ENCODE assay signal across 1 cellular context in the genomic region with DNA sequence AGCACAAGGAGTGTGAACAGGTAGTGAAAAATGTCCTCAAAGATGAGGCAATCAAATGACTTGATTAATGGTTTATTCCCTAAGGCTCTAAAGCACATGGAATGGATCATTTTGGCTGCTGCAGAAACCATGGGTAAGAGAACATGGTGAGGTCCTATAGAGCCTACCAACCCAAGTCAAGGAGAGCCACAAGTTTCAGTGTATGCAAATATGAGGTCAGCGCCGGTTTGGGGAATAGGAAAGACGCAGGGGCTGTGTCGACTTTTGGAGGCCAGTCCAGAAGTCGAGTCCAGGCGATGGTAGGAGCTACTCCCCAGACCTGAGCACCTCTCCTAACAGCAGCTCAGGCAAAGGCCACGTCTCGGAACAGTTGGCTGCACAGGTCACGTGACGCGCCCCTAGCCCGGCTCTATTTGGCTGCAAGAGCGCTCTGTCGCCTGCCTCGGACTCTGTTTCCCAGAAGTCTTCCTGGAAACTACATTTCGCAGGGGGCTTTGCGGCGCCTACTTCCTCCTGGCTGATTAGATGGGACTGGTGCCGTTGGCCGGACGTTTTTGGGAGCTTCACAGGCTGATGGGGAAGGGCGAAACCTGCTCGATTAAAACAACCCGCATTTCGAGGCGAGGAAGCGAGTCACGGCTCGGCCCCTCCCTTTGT.
TF ChIP-seq lines count a peak whose summit lies in the region.

No MANE protein-coding gene starts in this region.

TF ChIP-seq in K562, 482 proteins besides CTCF, POLR2A, EP300 and RAD21 (continued from another document and continues in another):
- TF ChIP-seq, protein P1, sequence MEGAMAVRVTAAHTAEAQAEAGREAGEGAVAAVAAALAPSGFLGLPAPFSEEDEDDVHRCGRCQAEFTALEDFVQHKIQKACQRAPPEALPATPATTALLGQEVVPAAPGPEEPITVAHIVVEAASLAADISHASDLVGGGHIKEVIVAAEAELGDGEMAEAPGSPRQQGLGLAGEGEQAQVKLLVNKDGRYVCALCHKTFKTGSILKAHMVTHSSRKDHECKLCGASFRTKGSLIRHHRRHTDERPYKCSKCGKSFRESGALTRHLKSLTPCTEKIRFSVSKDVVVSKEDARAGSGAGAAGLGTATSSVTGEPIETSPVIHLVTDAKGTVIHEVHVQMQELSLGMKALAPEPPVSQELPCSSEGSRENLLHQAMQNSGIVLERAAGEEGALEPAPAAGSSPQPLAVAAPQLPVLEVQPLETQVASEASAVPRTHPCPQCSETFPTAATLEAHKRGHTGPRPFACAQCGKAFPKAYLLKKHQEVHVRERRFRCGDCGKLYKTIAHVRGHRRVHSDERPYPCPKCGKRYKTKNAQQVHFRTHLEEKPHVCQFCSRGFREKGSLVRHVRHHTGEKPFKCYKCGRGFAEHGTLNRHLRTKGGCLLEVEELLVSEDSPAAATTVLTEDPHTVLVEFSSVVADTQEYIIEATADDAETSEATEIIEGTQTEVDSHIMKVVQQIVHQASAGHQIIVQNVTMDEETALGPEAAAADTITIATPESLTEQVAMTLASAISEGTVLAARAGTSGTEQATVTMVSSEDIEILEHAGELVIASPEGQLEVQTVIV (CRISPR knock-in tag; IDR thresholded peaks at IDR 0.05; ENCODE audit: borderline replicate concordance), result no peak
- TF ChIP-seq POLR3A (IDR thresholded peaks at IDR 0.05; ENCODE audit: borderline replicate concordance, extremely low read depth, insufficient read depth, insufficient read length) (no peak), NR1H2 (CRISPR knock-in tag; IDR thresholded peaks at IDR 0.05) (0 out of 2 replicates have a peak, but pooled peaks have one; percentile 43), MED1 (CRISPR knock-in tag; IDR thresholded peaks at IDR 0.05; ENCODE audit: borderline replicate concordance) (no peak), NFE2L1 (tag; IDR thresholded peaks at IDR 0.05; ENCODE audit: borderline replicate concordance, low read depth) (no peak), MTF1 (CRISPR knock-in tag; IDR thresholded peaks at IDR 0.05; ENCODE audit: borderline replicate concordance) (no peak), CCNT2 (IDR thresholded peaks at IDR 0.05; ENCODE audit: borderline replicate concordance, extremely low read depth, insufficient read length, low read depth, low read length) (no peak), HCFC1 (IDR thresholded peaks at IDR 0.05; ENCODE audit: low read depth, low read length) (peak; percentile 88)
- TF ChIP-seq, protein P2, sequence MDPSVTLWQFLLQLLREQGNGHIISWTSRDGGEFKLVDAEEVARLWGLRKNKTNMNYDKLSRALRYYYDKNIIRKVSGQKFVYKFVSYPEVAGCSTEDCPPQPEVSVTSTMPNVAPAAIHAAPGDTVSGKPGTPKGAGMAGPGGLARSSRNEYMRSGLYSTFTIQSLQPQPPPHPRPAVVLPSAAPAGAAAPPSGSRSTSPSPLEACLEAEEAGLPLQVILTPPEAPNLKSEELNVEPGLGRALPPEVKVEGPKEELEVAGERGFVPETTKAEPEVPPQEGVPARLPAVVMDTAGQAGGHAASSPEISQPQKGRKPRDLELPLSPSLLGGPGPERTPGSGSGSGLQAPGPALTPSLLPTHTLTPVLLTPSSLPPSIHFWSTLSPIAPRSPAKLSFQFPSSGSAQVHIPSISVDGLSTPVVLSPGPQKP (CRISPR knock-in tag; IDR thresholded peaks at IDR 0.05), result no peak
- TF ChIP-seq, protein P3, sequence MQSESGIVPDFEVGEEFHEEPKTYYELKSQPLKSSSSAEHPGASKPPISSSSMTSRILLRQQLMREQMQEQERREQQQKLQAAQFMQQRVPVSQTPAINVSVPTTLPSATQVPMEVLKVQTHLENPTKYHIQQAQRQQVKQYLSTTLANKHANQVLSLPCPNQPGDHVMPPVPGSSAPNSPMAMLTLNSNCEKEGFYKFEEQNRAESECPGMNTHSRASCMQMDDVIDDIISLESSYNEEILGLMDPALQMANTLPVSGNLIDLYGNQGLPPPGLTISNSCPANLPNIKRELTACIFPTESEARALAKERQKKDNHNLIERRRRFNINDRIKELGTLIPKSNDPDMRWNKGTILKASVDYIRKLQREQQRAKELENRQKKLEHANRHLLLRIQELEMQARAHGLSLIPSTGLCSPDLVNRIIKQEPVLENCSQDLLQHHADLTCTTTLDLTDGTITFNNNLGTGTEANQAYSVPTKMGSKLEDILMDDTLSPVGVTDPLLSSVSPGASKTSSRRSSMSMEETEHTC (IDR thresholded peaks at IDR 0.05), result peak; percentile 19; the same call in 1 of the 2 replicates
- TF ChIP-seq, protein P4, sequence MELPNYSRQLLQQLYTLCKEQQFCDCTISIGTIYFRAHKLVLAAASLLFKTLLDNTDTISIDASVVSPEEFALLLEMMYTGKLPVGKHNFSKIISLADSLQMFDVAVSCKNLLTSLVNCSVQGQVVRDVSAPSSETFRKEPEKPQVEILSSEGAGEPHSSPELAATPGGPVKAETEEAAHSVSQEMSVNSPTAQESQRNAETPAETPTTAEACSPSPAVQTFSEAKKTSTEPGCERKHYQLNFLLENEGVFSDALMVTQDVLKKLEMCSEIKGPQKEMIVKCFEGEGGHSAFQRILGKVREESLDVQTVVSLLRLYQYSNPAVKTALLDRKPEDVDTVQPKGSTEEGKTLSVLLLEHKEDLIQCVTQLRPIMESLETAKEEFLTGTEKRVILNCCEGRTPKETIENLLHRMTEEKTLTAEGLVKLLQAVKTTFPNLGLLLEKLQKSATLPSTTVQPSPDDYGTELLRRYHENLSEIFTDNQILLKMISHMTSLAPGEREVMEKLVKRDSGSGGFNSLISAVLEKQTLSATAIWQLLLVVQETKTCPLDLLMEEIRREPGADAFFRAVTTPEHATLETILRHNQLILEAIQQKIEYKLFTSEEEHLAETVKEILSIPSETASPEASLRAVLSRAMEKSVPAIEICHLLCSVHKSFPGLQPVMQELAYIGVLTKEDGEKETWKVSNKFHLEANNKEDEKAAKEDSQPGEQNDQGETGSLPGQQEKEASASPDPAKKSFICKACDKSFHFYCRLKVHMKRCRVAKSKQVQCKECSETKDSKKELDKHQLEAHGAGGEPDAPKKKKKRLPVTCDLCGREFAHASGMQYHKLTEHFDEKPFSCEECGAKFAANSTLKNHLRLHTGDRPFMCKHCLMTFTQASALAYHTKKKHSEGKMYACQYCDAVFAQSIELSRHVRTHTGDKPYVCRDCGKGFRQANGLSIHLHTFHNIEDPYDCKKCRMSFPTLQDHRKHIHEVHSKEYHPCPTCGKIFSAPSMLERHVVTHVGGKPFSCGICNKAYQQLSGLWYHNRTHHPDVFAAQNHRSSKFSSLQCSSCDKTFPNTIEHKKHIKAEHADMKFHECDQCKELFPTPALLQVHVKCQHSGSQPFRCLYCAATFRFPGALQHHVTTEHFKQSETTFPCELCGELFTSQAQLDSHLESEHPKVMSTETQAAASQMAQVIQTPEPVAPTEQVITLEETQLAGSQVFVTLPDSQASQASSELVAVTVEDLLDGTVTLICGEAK (IDR thresholded peaks at IDR 0.05), result no peak
- TF ChIP-seq, protein P4 (CRISPR knock-in tag; IDR thresholded peaks at IDR 0.05), result no peak
- TF ChIP-seq, protein P5, sequence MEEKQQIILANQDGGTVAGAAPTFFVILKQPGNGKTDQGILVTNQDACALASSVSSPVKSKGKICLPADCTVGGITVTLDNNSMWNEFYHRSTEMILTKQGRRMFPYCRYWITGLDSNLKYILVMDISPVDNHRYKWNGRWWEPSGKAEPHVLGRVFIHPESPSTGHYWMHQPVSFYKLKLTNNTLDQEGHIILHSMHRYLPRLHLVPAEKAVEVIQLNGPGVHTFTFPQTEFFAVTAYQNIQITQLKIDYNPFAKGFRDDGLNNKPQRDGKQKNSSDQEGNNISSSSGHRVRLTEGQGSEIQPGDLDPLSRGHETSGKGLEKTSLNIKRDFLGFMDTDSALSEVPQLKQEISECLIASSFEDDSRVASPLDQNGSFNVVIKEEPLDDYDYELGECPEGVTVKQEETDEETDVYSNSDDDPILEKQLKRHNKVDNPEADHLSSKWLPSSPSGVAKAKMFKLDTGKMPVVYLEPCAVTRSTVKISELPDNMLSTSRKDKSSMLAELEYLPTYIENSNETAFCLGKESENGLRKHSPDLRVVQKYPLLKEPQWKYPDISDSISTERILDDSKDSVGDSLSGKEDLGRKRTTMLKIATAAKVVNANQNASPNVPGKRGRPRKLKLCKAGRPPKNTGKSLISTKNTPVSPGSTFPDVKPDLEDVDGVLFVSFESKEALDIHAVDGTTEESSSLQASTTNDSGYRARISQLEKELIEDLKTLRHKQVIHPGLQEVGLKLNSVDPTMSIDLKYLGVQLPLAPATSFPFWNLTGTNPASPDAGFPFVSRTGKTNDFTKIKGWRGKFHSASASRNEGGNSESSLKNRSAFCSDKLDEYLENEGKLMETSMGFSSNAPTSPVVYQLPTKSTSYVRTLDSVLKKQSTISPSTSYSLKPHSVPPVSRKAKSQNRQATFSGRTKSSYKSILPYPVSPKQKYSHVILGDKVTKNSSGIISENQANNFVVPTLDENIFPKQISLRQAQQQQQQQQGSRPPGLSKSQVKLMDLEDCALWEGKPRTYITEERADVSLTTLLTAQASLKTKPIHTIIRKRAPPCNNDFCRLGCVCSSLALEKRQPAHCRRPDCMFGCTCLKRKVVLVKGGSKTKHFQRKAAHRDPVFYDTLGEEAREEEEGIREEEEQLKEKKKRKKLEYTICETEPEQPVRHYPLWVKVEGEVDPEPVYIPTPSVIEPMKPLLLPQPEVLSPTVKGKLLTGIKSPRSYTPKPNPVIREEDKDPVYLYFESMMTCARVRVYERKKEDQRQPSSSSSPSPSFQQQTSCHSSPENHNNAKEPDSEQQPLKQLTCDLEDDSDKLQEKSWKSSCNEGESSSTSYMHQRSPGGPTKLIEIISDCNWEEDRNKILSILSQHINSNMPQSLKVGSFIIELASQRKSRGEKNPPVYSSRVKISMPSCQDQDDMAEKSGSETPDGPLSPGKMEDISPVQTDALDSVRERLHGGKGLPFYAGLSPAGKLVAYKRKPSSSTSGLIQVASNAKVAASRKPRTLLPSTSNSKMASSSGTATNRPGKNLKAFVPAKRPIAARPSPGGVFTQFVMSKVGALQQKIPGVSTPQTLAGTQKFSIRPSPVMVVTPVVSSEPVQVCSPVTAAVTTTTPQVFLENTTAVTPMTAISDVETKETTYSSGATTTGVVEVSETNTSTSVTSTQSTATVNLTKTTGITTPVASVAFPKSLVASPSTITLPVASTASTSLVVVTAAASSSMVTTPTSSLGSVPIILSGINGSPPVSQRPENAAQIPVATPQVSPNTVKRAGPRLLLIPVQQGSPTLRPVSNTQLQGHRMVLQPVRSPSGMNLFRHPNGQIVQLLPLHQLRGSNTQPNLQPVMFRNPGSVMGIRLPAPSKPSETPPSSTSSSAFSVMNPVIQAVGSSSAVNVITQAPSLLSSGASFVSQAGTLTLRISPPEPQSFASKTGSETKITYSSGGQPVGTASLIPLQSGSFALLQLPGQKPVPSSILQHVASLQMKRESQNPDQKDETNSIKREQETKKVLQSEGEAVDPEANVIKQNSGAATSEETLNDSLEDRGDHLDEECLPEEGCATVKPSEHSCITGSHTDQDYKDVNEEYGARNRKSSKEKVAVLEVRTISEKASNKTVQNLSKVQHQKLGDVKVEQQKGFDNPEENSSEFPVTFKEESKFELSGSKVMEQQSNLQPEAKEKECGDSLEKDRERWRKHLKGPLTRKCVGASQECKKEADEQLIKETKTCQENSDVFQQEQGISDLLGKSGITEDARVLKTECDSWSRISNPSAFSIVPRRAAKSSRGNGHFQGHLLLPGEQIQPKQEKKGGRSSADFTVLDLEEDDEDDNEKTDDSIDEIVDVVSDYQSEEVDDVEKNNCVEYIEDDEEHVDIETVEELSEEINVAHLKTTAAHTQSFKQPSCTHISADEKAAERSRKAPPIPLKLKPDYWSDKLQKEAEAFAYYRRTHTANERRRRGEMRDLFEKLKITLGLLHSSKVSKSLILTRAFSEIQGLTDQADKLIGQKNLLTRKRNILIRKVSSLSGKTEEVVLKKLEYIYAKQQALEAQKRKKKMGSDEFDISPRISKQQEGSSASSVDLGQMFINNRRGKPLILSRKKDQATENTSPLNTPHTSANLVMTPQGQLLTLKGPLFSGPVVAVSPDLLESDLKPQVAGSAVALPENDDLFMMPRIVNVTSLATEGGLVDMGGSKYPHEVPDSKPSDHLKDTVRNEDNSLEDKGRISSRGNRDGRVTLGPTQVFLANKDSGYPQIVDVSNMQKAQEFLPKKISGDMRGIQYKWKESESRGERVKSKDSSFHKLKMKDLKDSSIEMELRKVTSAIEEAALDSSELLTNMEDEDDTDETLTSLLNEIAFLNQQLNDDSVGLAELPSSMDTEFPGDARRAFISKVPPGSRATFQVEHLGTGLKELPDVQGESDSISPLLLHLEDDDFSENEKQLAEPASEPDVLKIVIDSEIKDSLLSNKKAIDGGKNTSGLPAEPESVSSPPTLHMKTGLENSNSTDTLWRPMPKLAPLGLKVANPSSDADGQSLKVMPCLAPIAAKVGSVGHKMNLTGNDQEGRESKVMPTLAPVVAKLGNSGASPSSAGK (IDR thresholded peaks at IDR 0.05), result peak; percentile 33; the same call in 1 of the 2 replicates
- TF ChIP-seq, protein P6, sequence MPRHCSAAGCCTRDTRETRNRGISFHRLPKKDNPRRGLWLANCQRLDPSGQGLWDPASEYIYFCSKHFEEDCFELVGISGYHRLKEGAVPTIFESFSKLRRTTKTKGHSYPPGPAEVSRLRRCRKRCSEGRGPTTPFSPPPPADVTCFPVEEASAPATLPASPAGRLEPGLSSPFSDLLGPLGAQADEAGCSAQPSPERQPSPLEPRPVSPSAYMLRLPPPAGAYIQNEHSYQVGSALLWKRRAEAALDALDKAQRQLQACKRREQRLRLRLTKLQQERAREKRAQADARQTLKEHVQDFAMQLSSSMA (CRISPR knock-in tag; IDR thresholded peaks at IDR 0.05), result no peak
- TF ChIP-seq, protein P7, sequence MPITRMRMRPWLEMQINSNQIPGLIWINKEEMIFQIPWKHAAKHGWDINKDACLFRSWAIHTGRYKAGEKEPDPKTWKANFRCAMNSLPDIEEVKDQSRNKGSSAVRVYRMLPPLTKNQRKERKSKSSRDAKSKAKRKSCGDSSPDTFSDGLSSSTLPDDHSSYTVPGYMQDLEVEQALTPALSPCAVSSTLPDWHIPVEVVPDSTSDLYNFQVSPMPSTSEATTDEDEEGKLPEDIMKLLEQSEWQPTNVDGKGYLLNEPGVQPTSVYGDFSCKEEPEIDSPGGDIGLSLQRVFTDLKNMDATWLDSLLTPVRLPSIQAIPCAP (CRISPR knock-in tag; IDR thresholded peaks at IDR 0.05; ENCODE audit: borderline replicate concordance), result no peak
